Comparison of ENCODE assay signal across 8 cellular contexts in genomic region chr7:7180725-7181428, GRCh38. TPM values are rescaled to one million over a fixed set of nuclear protein-coding genes. Genes with fewer than 3 reads are reported as not detected.
A peak's percentile ranks its signal among the peaks of the same experiment; 100 is the strongest.
DNase-seq lines count a peak whose midpoint lies in the region; ATAC-seq and TF ChIP-seq lines count a peak whose summit lies in the region.

No MANE protein-coding gene starts in this region.

- H3K27me3 Mint-ChIP-seq in activated T-cell treated with anti-CD3 and anti-CD28 coated beads, Interleukin-2, amount 50 U/mL, for 24 hours = no peaks in the 10 kb centered on the region
- H3K27me3 Mint-ChIP-seq in activated naive CD8-positive, alpha-beta T cell = no peaks in the 10 kb centered on the region

- no peaks in the 10 kb centered on the region for H3K9me3 ChIP-seq in lower lobe of right lung
- H3K9me3 ChIP-seq in thoracic aorta = no peaks in the 10 kb centered on the region
- no peaks in the 10 kb centered on the region for H3K9me3 ChIP-seq in A673 (ENCODE audit: low read depth, low read length, poor library complexity, severe bottlenecking)

- H3K27me3 ChIP-seq in lower lobe of right lung (ENCODE audit: low read depth) (no peaks in the 10 kb centered on the region), thoracic aorta (replicated peaks; ENCODE audit: insufficient read depth) (no peaks in the 10 kb centered on the region), A673 (replicated peaks; ENCODE audit: insufficient read depth, low read depth, low read length, poor library complexity) (no peaks in the 10 kb centered on the region)

- H3K9me3 Mint-ChIP-seq in activated T-cell treated with anti-CD3 and anti-CD28 coated beads, Interleukin-2, amount 50 U/mL, for 24 hours = no peaks in the 10 kb centered on the region
- no peaks in the 10 kb centered on the region for H3K9me3 Mint-ChIP-seq in activated naive CD8-positive, alpha-beta T cell (ENCODE audit: low read depth)

- CTCF ChIA-PET in A673 (lab: Charles Lee) = no interaction called here

- peak overlapping the region; percentile 98 for H3K4me3 ChIP-seq in lower lobe of right lung
- H3K4me3 ChIP-seq in thoracic aorta = peak overlapping the region; percentile 93
- no peak overlapping the region for H3K4me3 ChIP-seq in A673 (ENCODE audit: low read depth, low read length, poor library complexity, severe bottlenecking)

- ATAC-seq in lower lobe of right lung = no peak
- no peak for ATAC-seq in thoracic aorta (ENCODE audit: insufficient number of reproducible peaks, low FRiP score, low read depth)

- POLR2A ChIA-PET in A673 (lab: Charles Lee; ENCODE audit: low non-redundant PET) = no interaction called here

- H3K27ac Mint-ChIP-seq in activated T-cell treated with anti-CD3 and anti-CD28 coated beads, Interleukin-2, amount 50 U/mL, for 24 hours = peak overlapping the region; percentile 99
- H3K27ac Mint-ChIP-seq in activated naive CD8-positive, alpha-beta T cell = peak overlapping the region; percentile 98

- peaks cover 12% of the 10 kb centered on the region for H3K36me3 Mint-ChIP-seq in activated T-cell treated with anti-CD3 and anti-CD28 coated beads, Interleukin-2, amount 50 U/mL, for 24 hours (ENCODE audit: low read depth)
- peaks cover 6% of the 10 kb centered on the region for H3K36me3 Mint-ChIP-seq in activated naive CD8-positive, alpha-beta T cell

- H3K4me3 Mint-ChIP-seq in activated T-cell treated with anti-CD3 and anti-CD28 coated beads, Interleukin-2, amount 50 U/mL, for 24 hours = peak overlapping the region; percentile 88
- peak overlapping the region; percentile 92 for H3K4me3 Mint-ChIP-seq in activated naive CD8-positive, alpha-beta T cell

- H3K4me1 Mint-ChIP-seq in activated T-cell treated with anti-CD3 and anti-CD28 coated beads, Interleukin-2, amount 50 U/mL, for 24 hours (ENCODE audit: low read depth) = peaks cover 25% of the 10 kb centered on the region
- H3K4me1 Mint-ChIP-seq in activated naive CD8-positive, alpha-beta T cell (ENCODE audit: low read depth) = peaks cover 20% of the 10 kb centered on the region

- intact Hi-C loops in lower lobe of right lung (cut with DNase I) = no loop called here
- intact Hi-C loops in A673 (cut with micrococcal nuclease; ENCODE audit: unreplicated experiment) = loop anchor here (10.0 kb wide), 1 partner anchor 216 kb away; no protein-coding TSS in a partner anchor

- no TSS peak for BruUV-seq in A673 (replicated peaks; lab: Mats Ljungman, UMichigan)

- no peak for DNase-seq in activated T-cell treated with anti-CD3 and anti-CD28 coated beads, Interleukin-2, amount 50 U/mL, for 24 hours
- DNase-seq in activated T-cell treated with anti-CD3 and anti-CD28 coated beads for 4 hours (no peak), lower lobe of right lung (no peak), thoracic aorta (ENCODE audit: low spot score) (no peak), NCI-H345 (lab: John Stamatoyannopoulos, UW) (no peak), UCSD-AML1 (lab: John Stamatoyannopoulos, UW; ENCODE audit: unreplicated experiment) (no peak), A673 (ENCODE audit: low spot score) (no peak)

- H3K27ac ChIP-seq in lower lobe of right lung = peak overlapping the region; percentile 97
- H3K27ac ChIP-seq in thoracic aorta = peak overlapping the region; percentile 89 to 92
- no peak overlapping the region for H3K27ac ChIP-seq in A673 (ENCODE audit: low read depth, low read length, poor library complexity, severe bottlenecking)

- no peak for TF ChIP-seq CTCF in lower lobe of right lung (IDR thresholded peaks at IDR 0.05)
- no peak for TF ChIP-seq CTCF in thoracic aorta (IDR thresholded peaks at IDR 0.05)
- no peak for TF ChIP-seq CTCF in A673 (conservative IDR thresholded peaks at IDR 0.05; ENCODE audit: low read depth, low read length)

- peaks cover 28% of the 10 kb centered on the region for H3K4me1 ChIP-seq in lower lobe of right lung
- peaks cover 10 to 12% of the 10 kb centered on the region in 2 donors for H3K4me1 ChIP-seq in thoracic aorta (ENCODE audit: control insufficient read depth in 1 of 2, low read depth in 2 of 2)
- peaks cover 10% of the 10 kb centered on the region for H3K4me1 ChIP-seq in A673 (ENCODE audit: insufficient read depth, low read length, poor library complexity, severe bottlenecking)

- H3K36me3 ChIP-seq in lower lobe of right lung (no peaks in the 10 kb centered on the region), thoracic aorta (no peaks in the 10 kb centered on the region), A673 (ENCODE audit: insufficient read depth, low read length, poor library complexity, severe bottlenecking) (no peaks in the 10 kb centered on the region)

RNA-seq across cellular contexts. Expression of gene C1GALT1, which starts 1.5 kb away (rescaled TPM):
- total RNA-seq in lower lobe of right lung (39.0 TPM), thoracic aorta (10 to 100 TPM in 1 of 2 donors, 1 to 10 TPM in 1; 9.3 to 42.3 TPM), A673 (2021) (14.9 and 15.6 TPM in 2 replicates)
